27 cellular contexts compared by ENCODE assay signal in the genomic region with DNA sequence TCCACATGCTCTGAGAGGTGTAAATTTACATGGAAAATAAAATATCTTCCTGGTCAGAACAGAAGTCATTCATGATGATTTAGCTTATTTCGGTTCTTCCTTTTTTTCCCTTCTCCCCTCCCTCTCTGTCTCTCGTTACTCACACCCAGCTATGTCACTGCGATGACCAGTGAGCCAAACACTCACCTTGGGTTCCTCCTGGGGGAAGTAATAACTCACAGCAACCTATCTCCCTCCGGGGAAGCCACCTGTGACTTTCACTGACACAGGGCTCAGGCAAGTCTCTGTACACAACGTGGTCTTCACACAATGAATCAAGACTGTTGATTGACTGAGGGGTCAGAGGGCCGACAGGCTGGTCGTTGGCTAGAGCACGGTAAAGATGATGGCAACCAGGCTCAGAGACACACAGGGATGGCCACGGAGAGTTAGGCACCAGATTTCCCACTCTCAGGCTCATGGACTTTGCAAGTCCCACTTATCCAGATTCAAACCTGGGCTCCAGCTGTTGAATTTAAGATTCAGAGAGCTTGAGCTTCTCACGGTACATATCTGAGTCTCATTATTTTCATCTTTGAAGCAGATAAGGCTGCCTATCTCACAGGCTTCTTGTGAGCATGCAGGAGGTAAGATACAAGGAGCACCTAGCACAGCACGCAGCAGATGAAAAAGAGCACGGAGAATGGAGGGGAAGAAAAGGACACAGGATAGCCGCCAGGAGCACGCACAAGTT.
DNase-seq lines count a peak whose midpoint lies in the region; ATAC-seq and TF ChIP-seq lines count a peak whose summit lies in the region.
"Had no signal": no experiment of that assay in that cellular context is flagged by ENCODE, and none has a peak within 500 bp of the region (broad histone marks: within the 10 kb centered on the region; RNA-seq: fewer than 3 reads in every experiment).

No MANE protein-coding gene starts in this region.

- H3K27ac Mint-ChIP-seq in GM23338 (no peak overlapping the region), nephron progenitor cell (peak overlapping the region; percentile 18)
- H3K27ac Mint-ChIP-seq: activated CD8-positive, alpha-beta memory T cell treated with anti-CD3 and anti-CD28 coated beads, Interleukin-2, amount 10 ng/mL, durations not matched to agents 7 days and 5 days; activated naive CD4-positive, alpha-beta T cell treated with anti-CD3 and anti-CD28 coated beads, Interleukin-2, amount 10 ng/mL, durations not matched to agents 7 days and 5 days; activated T-cell treated with anti-CD3 and anti-CD28 coated beads, Interleukin-2, amount 50 U/mL, for 72 hours; CD4-positive, alpha-beta memory T cell; effector memory CD8-positive, alpha-beta T cell; T-helper 17 cell had no signal

- H3K79me2 ChIP-seq in GM23338 (replicated peaks; ENCODE audit: insufficient read depth), result no peaks in the 10 kb centered on the region

- H3K27me3 Mint-ChIP-seq in GM23338 (ENCODE audit: insufficient read depth, low read depth, poor library complexity), result peaks cover 2% of the 10 kb centered on the region
- H3K27me3 Mint-ChIP-seq in nephron progenitor cell (ENCODE audit: low read depth, poor library complexity), result peaks cover 3% of the 10 kb centered on the region

- no peak overlapping the region for H3K4me3 ChIP-seq in GM23338
- H3K4me3 ChIP-seq: colonic mucosa, left ventricle myocardium inferior, SJSA1, transverse colon had no signal

- 0 out of 2 replicates have a peak, but pooled peaks cover 3% of the 10 kb centered on the region for H3K4me1 ChIP-seq in GM23338 (ENCODE audit: insufficient read depth)
- H3K4me1 ChIP-seq: colonic mucosa, transverse colon had no signal

- ATAC-seq in GM23338 (no peak), SK-N-SH treated with all-trans-retinoic acid at 6 μM for 48 hours (peak; percentile 47)
- ATAC-seq: activated CD8-positive, alpha-beta memory T cell treated with anti-CD3 and anti-CD28 coated beads, Interleukin-2, amount 10 ng/mL, durations not matched to agents 7 days and 5 days; activated T-cell treated with anti-CD3 and anti-CD28 coated beads, Interleukin-2, amount 50 U/mL, for 72 hours; effector memory CD8-positive, alpha-beta T cell; esophagus mucosa; T-helper 17 cell had no signal

- H3K9me3 Mint-ChIP-seq in GM23338, result peaks cover 5% of the 10 kb centered on the region; the same call in 2 of the 3 replicates
- peaks cover 20% of the 10 kb centered on the region for H3K9me3 Mint-ChIP-seq in nephron progenitor cell
- H3K9me3 Mint-ChIP-seq: activated naive CD4-positive, alpha-beta T cell treated with anti-CD3 and anti-CD28 coated beads, Interleukin-2, amount 10 ng/mL, durations not matched to agents 7 days and 5 days; activated T-cell treated with anti-CD3 and anti-CD28 coated beads, Interleukin-2, amount 50 U/mL, for 72 hours; effector memory CD8-positive, alpha-beta T cell had no signal

- H3K4me2 ChIP-seq in GM23338, result no peak overlapping the region

- peak overlapping the region; percentile 92 for H2AFZ ChIP-seq in GM23338

- TF ChIP-seq CTCF in GM23338 (conservative IDR thresholded peaks at IDR 0.05; ENCODE audit: low read depth in 2 of 2) (no peak), nephron progenitor cell (IDR thresholded peaks at IDR 0.05) (no peak)

- H3K27me3 ChIP-seq in GM23338 (ENCODE audit: insufficient read depth), result no peaks in the 10 kb centered on the region
- H3K27me3 ChIP-seq: colonic mucosa, SJSA1, transverse colon had no signal

- in situ Hi-C loops in KBM-7 (cut with MboI; ENCODE audit: low pct_unique_long_range_greater_than_20kb, low sequenced_read_pairs), result no loop called here

- H3K4me1 Mint-ChIP-seq in GM23338, result peaks cover 11% of the 10 kb centered on the region; the same call in 2 of the 3 replicates
- peaks cover 29% of the 10 kb centered on the region for H3K4me1 Mint-ChIP-seq in nephron progenitor cell
- H3K4me1 Mint-ChIP-seq: activated CD8-positive, alpha-beta memory T cell treated with anti-CD3 and anti-CD28 coated beads, Interleukin-2, amount 10 ng/mL, durations not matched to agents 7 days and 5 days; activated naive CD4-positive, alpha-beta T cell treated with anti-CD3 and anti-CD28 coated beads, Interleukin-2, amount 10 ng/mL, durations not matched to agents 7 days and 5 days; CD4-positive, alpha-beta memory T cell; T-helper 17 cell had no signal

- no peaks in the 10 kb centered on the region for H3K36me3 ChIP-seq in GM23338 (ENCODE audit: insufficient read depth)
- H3K36me3 ChIP-seq: colonic mucosa, left ventricle myocardium inferior, SJSA1, transverse colon had no signal

- H3F3A ChIP-seq in GM23338 (replicated peaks; ENCODE audit: low read depth), result no peaks in the 10 kb centered on the region

- H3K27ac ChIP-seq in GM23338 (ENCODE audit: low read depth), result no peak overlapping the region
- H3K27ac ChIP-seq: colonic mucosa, left ventricle myocardium inferior, SJSA1, transverse colon, VCaP had no signal

- H3K9me2 ChIP-seq in GM23338 (ENCODE audit: insufficient read depth), result no peaks in the 10 kb centered on the region

- H3K4me3 Mint-ChIP-seq in GM23338 (no peak overlapping the region), nephron progenitor cell (peak overlapping the region; percentile 34)
- H3K4me3 Mint-ChIP-seq: activated CD8-positive, alpha-beta memory T cell treated with anti-CD3 and anti-CD28 coated beads, Interleukin-2, amount 10 ng/mL, durations not matched to agents 7 days and 5 days; activated naive CD4-positive, alpha-beta T cell treated with anti-CD3 and anti-CD28 coated beads, Interleukin-2, amount 10 ng/mL, durations not matched to agents 7 days and 5 days; activated T-cell treated with anti-CD3 and anti-CD28 coated beads, Interleukin-2, amount 50 U/mL, for 72 hours; CD4-positive, alpha-beta memory T cell; effector memory CD8-positive, alpha-beta T cell; neural crest cell; T-helper 17 cell had no signal

- H4K20me1 ChIP-seq in GM23338 (replicated peaks; ENCODE audit: insufficient read depth), result no peaks in the 10 kb centered on the region

- no peaks in the 10 kb centered on the region for H3K36me3 Mint-ChIP-seq in GM23338 (ENCODE audit: low read depth)
- H3K36me3 Mint-ChIP-seq in nephron progenitor cell (ENCODE audit: low read depth), result peaks cover 4% of the 10 kb centered on the region
- H3K36me3 Mint-ChIP-seq: activated CD8-positive, alpha-beta memory T cell treated with anti-CD3 and anti-CD28 coated beads, Interleukin-2, amount 10 ng/mL, durations not matched to agents 7 days and 5 days; activated naive CD4-positive, alpha-beta T cell treated with anti-CD3 and anti-CD28 coated beads, Interleukin-2, amount 10 ng/mL, durations not matched to agents 7 days and 5 days; CD4-positive, alpha-beta memory T cell had no signal

- DNase-seq in GM23338 (ENCODE audit: low spot score) (no peak), KBM-7 (peak; percentile 1), nephron progenitor cell (peak; percentile 10), retina (no peak), putamen (ENCODE audit: low spot score) (no peak), AG08396 (ENCODE audit: low spot score) (no peak)
- DNase-seq: activated CD4-positive, alpha-beta T cell treated with anti-CD3 and anti-CD28 coated beads, Interleukin-2, amount 50 U/mL, for 1 hour; activated CD8-positive, alpha-beta memory T cell treated with anti-CD3 and anti-CD28 coated beads, Interleukin-2, amount 10 ng/mL, durations not matched to agents 7 days and 5 days; activated naive CD4-positive, alpha-beta T cell treated with anti-CD3 and anti-CD28 coated beads, Interleukin-2, amount 10 ng/mL, durations not matched to agents 7 days and 5 days; activated T-cell treated with anti-CD3 and anti-CD28 coated beads, Interleukin-2, amount 50 U/mL, for 72 hours; AML-193; amniotic stem cell; CD4-positive, alpha-beta memory T cell; colonic mucosa; effector memory CD8-positive, alpha-beta T cell; hippocampal formation; KG1; left ventricle myocardium inferior; NCI-H226; stimulated activated CD8-positive, alpha-beta memory T cell treated with anti-CD3 and anti-CD28 coated beads, Interleukin-4, amount 100 ng/mL, for 48 hours; T-helper 17 cell; transverse colon had no signal

TF ChIP-seq in GM23338, 12 proteins besides CTCF, POLR2A, EP300 and RAD21 (continues in another document):
- TF ChIP-seq EZH2 (IDR thresholded peaks at IDR 0.05; ENCODE audit: low read depth, unreplicated experiment), result no peak
- no peak for TF ChIP-seq STAT1 (IDR thresholded peaks at IDR 0.05; ENCODE audit: unreplicated experiment)
- no peak for TF ChIP-seq ETS1 (IDR thresholded peaks at IDR 0.05)

TF ChIP-seq in SK-N-SH treated with all-trans-retinoic acid at 6 μM for 48 hours, 23 proteins besides CTCF, POLR2A, EP300 and RAD21 (continues in another document):
- TF ChIP-seq, protein P1, sequence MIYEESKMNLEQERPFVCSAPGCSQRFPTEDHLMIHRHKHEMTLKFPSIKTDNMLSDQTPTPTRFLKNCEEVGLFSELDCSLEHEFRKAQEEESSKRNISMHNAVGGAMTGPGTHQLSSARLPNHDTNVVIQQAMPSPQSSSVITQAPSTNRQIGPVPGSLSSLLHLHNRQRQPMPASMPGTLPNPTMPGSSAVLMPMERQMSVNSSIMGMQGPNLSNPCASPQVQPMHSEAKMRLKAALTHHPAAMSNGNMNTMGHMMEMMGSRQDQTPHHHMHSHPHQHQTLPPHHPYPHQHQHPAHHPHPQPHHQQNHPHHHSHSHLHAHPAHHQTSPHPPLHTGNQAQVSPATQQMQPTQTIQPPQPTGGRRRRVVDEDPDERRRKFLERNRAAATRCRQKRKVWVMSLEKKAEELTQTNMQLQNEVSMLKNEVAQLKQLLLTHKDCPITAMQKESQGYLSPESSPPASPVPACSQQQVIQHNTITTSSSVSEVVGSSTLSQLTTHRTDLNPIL (CRISPR knock-in tag; IDR thresholded peaks at IDR 0.05; ENCODE audit: low read depth), result no peak
- TF ChIP-seq TOX (CRISPR knock-in tag; IDR thresholded peaks at IDR 0.05; ENCODE audit: borderline replicate concordance) (no peak), ZC3H10 (CRISPR knock-in tag; IDR thresholded peaks at IDR 0.05) (no peak), BACH2 (CRISPR knock-in tag; IDR thresholded peaks at IDR 0.05; ENCODE audit: borderline replicate concordance) (no peak), ZFP30 (CRISPR knock-in tag; IDR thresholded peaks at IDR 0.05) (no peak), ZNF565 (CRISPR knock-in tag; conservative IDR thresholded peaks at IDR 0.05; ENCODE audit: low read depth) (no peak), GLIS3 (CRISPR knock-in tag; IDR thresholded peaks at IDR 0.05) (no peak)

Comparison
In these comparisons a context has a peak if more than half of its experiments do, and no peak if none do; other contexts are left out.
1. DNase-seq: peak in KBM-7 (single experiment) and nephron progenitor cell (single experiment); none in GM23338 (single experiment), retina (single experiment), putamen (single experiment) and AG08396 (single experiment).